28 cellular contexts compared by ENCODE assay signal in the genomic region with DNA sequence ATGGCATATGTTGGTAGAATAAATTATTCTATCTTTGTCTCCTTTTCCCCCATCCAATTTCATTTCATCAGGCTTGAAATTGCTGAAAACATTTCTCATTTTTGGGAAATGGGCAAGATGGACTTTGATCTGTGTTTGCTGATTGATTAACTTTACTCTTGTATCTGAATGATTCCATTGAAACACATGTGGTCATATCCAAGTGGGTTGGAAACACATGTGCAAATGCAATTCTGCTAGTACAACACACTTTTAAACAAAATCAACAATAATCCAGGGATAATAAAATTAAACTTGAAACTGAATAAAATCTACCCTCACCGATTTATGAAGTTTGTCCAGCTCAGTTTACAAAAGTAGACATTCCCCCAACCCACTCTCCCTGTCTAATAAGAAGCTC.
"Had no signal": no experiment of that assay in that cellular context is flagged by ENCODE, and none has a peak within 500 bp of the region (broad histone marks: within the 10 kb centered on the region; RNA-seq: fewer than 3 reads in every experiment).

No MANE protein-coding gene starts in this region.

- FAIRE-seq: colon, endometrium, endothelial cell of umbilical vein, frontal cortex had no signal

- H3K4me3 ChIP-seq: colonic mucosa, coronary artery, dorsolateral prefrontal cortex, esophagus muscularis mucosa, esophagus squamous epithelium, gastrocnemius medialis, gastroesophageal sphincter, heart left ventricle, heart right ventricle had no signal

- ATAC-seq: effector memory CD8-positive, alpha-beta T cell; esophagus mucosa; foreskin keratinocyte; gastroesophageal sphincter; heart left ventricle; heart right ventricle had no signal

- H3K27ac ChIP-seq: colonic mucosa, coronary artery, dorsolateral prefrontal cortex, epithelial cell of prostate, esophagus muscularis mucosa, esophagus squamous epithelium, foreskin keratinocyte, gastrocnemius medialis, gastroesophageal sphincter, heart left ventricle, heart right ventricle had no signal

- H3K36me3 ChIP-seq: colonic mucosa, esophagus muscularis mucosa, esophagus squamous epithelium, gastrocnemius medialis, gastroesophageal sphincter, heart left ventricle, heart right ventricle had no signal

- DNase-seq: colonic mucosa; cortex of kidney; dermis blood vessel endothelial cell; dorsolateral prefrontal cortex; effector CD4-positive, alpha-beta T cell; effector CD8-positive, alpha-beta T cell; effector memory CD4-positive, alpha-beta T cell; effector memory CD8-positive, alpha-beta T cell; endodermal cell; erythroblast; esophagus squamous epithelium; foreskin fibroblast; foreskin keratinocyte; foreskin melanocyte; gastrocnemius medialis; glutamatergic neuron; head of caudate nucleus; heart left ventricle; heart right ventricle had no signal

- H3K9me3 ChIP-seq: colonic mucosa, esophagus squamous epithelium, gastrocnemius medialis, gastroesophageal sphincter had no signal

- H3K4me1 ChIP-seq: colonic mucosa, esophagus muscularis mucosa, esophagus squamous epithelium, foreskin keratinocyte, gastrocnemius medialis, gastroesophageal sphincter, heart right ventricle had no signal

- H3K27me3 ChIP-seq: colonic mucosa, dorsolateral prefrontal cortex, esophagus muscularis mucosa, esophagus squamous epithelium, foreskin keratinocyte, gastrocnemius medialis, gastroesophageal sphincter, heart left ventricle, heart right ventricle had no signal
